In the genomic region with DNA sequence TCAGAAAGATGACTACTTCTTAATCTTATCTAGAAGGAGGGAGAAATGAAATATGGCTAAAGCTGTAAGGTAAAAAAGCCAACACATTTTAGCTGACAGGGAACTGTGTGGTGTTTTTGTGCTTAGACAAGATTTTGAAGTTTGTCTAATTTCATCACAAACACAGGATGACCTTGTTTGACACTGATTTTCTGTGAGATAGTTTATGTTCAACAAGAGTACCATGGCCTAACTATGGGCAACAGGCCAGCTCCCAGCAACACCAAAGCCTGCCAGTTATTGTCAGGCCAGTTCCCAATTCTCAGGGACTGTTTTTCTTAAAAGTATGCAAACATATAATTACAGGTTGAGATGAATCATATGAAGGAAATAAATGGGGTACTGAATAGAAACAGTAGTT, we compare ENCODE assay signal across 1 cellular context.
TF ChIP-seq lines count a peak whose summit lies in the region.

No MANE protein-coding gene starts in this region.

TF ChIP-seq in endothelial cell of umbilical vein, 7 proteins besides CTCF, POLR2A, EP300 and RAD21:
- TF ChIP-seq JUN (IDR thresholded peaks at IDR 0.05; ENCODE audit: borderline replicate concordance, insufficient read depth, insufficient read length, low read depth) (no peak), FOS (IDR thresholded peaks at IDR 0.05; ENCODE audit: borderline replicate concordance, insufficient read depth, low read length) (no peak), GATA2 (IDR thresholded peaks at IDR 0.05; ENCODE audit: insufficient read depth, insufficient read length, low read depth, low read length) (no peak), MYC (IDR thresholded peaks at IDR 0.05; ENCODE audit: low read depth, low read length) (no peak), POLR2AphosphoS5 (IDR thresholded peaks at IDR 0.05; ENCODE audit: insufficient read depth, low read depth, low read length) (no peak), EZH2 (IDR thresholded peaks at IDR 0.05; ENCODE audit: borderline replicate concordance, low read depth, low read length, severe bottlenecking) (no peak)
- TF ChIP-seq, protein P1, sequence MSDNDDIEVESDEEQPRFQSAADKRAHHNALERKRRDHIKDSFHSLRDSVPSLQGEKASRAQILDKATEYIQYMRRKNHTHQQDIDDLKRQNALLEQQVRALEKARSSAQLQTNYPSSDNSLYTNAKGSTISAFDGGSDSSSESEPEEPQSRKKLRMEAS (IDR thresholded peaks at IDR 0.05; ENCODE audit: insufficient read depth, insufficient read length): no peak
TF ChIP-seq in endothelial cell of umbilical vein: peak in this region for 0.
